Comparison of ENCODE assay signal across 8 cellular contexts in genomic region chr7:38932509-38933168, GRCh38. TPM values are rescaled to one million over a fixed set of nuclear protein-coding genes. Genes with fewer than 3 reads are reported as not detected.
DNase-seq lines count a peak whose midpoint lies in the region; ATAC-seq and TF ChIP-seq lines count a peak whose summit lies in the region.

No MANE protein-coding gene starts in this region.

- no peak overlapping the region for H3K27ac ChIP-seq in DOHH2 (ENCODE audit: low read depth, low read length)
- no peak overlapping the region for H3K27ac ChIP-seq in RWPE2 (ENCODE audit: poor library complexity, severe bottlenecking)
- H3K27ac ChIP-seq in spleen, result no peak overlapping the region

- peak; percentile 100 for TF ChIP-seq CTCF in DOHH2 (IDR thresholded peaks at IDR 0.05; ENCODE audit: low read depth, low read length, poor library complexity, severe bottlenecking)
- peak; percentile 91 for TF ChIP-seq CTCF in RWPE2 (IDR thresholded peaks at IDR 0.05; ENCODE audit: poor library complexity, severe bottlenecking)
- TF ChIP-seq CTCF in spleen (IDR thresholded peaks at IDR 0.05 in 8 of 11, conservative IDR thresholded peaks at IDR 0.05 in 3 of 11), result peak in 9 of 11 experiments; percentile 30 to 75 (median 66)

- 32 to 39% (median 35%) methylated on average over 6 of the region's 6 CpGs for WGBS in spleen, 5 donors

- no peaks in the 10 kb centered on the region for H4K20me1 ChIP-seq in DOHH2 (ENCODE audit: control insufficient read depth, insufficient read depth, low read depth, low read length)

- H3F3A ChIP-seq in DOHH2 (ENCODE audit: control insufficient read depth, insufficient read depth), result no peaks in the 10 kb centered on the region

- H3K9me3 ChIP-seq in DOHH2 (ENCODE audit: control insufficient read depth, insufficient read depth, low read length) (no peaks in the 10 kb centered on the region), RWPE2 (ENCODE audit: severe bottlenecking) (no peaks in the 10 kb centered on the region), spleen (no peaks in the 10 kb centered on the region)

- no peak for TF ChIP-seq POLR2A in spleen (IDR thresholded peaks at IDR 0.05)

- DNase-seq in LHCN-M2 (ENCODE audit: low read depth) (peak; percentile 56), RWPE2 (ENCODE audit: low spot score) (no peak), amniotic epithelial cell (ENCODE audit: low read depth) (peak; percentile 34), hypothalamus (lab: John Stamatoyannopoulos, UW) (peak in 41 of 51 donors; percentile 1 to 72 (median 26)), spleen (peak; percentile 76)

- H3K4me1 ChIP-seq in DOHH2 (ENCODE audit: control insufficient read depth, low read length), result no peaks in the 10 kb centered on the region
- no peaks in the 10 kb centered on the region for H3K4me1 ChIP-seq in RWPE2 (ENCODE audit: insufficient read depth, poor library complexity, severe bottlenecking)
- H3K4me1 ChIP-seq in spleen, result no peaks in the 10 kb centered on the region

- H3K9me2 ChIP-seq in DOHH2 (replicated peaks; ENCODE audit: control insufficient read depth, low read length), result no peaks in the 10 kb centered on the region

- H3K79me2 ChIP-seq in DOHH2 (ENCODE audit: control insufficient read depth, low read length), result no peaks in the 10 kb centered on the region

- no peak overlapping the region for H3K4me3 ChIP-seq in DOHH2 (ENCODE audit: low read length)
- no peak overlapping the region for H3K4me3 ChIP-seq in RWPE2 (ENCODE audit: severe bottlenecking)
- H3K4me3 ChIP-seq in spleen, result no peak overlapping the region

- H3K4me2 ChIP-seq in DOHH2 (ENCODE audit: low read length), result no peak overlapping the region

- peak; percentile 90 for ATAC-seq in GM21529 (IDR thresholded peaks at IDR 0.05; ENCODE audit: unreplicated experiment)
- ATAC-seq in RWPE2 (ENCODE audit: low read depth), result peak; percentile 38; the same call in 1 of the 3 replicates
- ATAC-seq in GM18873 (IDR thresholded peaks at IDR 0.05; ENCODE audit: low FRiP score, unreplicated experiment), result no peak

- intact Hi-C loops in spleen (cut with DNase I; ENCODE audit: low total_unique reads), result no loop called here

- H3K36me3 ChIP-seq in DOHH2 (ENCODE audit: control insufficient read depth, low read length) (no peaks in the 10 kb centered on the region), RWPE2 (ENCODE audit: low read depth) (no peaks in the 10 kb centered on the region), spleen (no peaks in the 10 kb centered on the region)

- H3K27me3 ChIP-seq in DOHH2 (ENCODE audit: control insufficient read depth, low read length) (peaks cover 4% of the 10 kb centered on the region; the same call in 1 of the 2 replicates), RWPE2 (ENCODE audit: insufficient read depth, poor library complexity, severe bottlenecking) (no peaks in the 10 kb centered on the region), spleen (replicated peaks in 1 of 7) (no peaks in the 10 kb centered on the region)

RNA-seq across cellular contexts. Expression of gene VPS41, which starts 23.6 kb away (rescaled TPM):
- total RNA-seq in LHCN-M2 (2014; rRNA removed) (43.0 and 52.4 TPM in 2 replicates), spleen (10 to 100 TPM; 44.3 to 97.4 (median 72.1) TPM)
- polyA plus RNA-seq in LHCN-M2 (2012), result 26.2 TPM
- 10 to 100 TPM; 11.2 to 14.0 (median 13.4) TPM for polyA plus RNA-seq in spleen

RNA-seq across cellular contexts. Expression of gene POU6F2, which starts 45.1 kb away (rescaled TPM):
- total RNA-seq in LHCN-M2 (2014; rRNA removed) (not detected in 2 replicates), spleen (under 1 TPM in 2 of 7 donors, not detected in 5; 0.23 to 0.54 TPM)
- not detected for polyA plus RNA-seq in LHCN-M2 (2012)
- polyA plus RNA-seq in spleen, result under 1 TPM in 1 of 3 donors, not detected in 2; 0.04 TPM
